In the genomic region with DNA sequence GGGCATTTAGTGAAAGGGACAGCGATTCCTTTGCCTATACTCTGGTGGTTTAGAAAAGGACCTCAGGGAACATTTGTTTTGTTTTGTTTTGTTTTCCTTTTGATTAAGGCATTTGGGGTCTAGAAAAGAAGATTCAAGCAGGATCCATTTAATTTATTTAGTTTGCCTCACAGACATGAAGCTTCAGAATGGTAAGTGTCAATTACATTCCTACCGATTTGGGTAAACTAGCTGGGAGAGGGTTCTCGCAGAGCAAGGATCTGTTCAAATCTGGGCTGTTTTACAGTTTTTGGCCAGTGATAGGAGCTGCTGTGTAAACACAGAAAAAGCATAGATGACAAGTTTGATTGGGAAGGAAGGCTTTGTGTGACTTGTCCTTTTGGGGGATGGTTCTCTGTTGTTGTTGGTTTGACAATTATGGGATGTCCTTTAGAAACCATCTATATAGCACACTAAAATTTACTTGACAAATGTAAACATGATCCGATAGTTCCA, we compare ENCODE assay signal across 25 cellular contexts.
DNase-seq lines count a peak whose midpoint lies in the region; ATAC-seq and TF ChIP-seq lines count a peak whose summit lies in the region.
"Had no signal": no experiment of that assay in that cellular context is flagged by ENCODE, and none has a peak within 500 bp of the region (broad histone marks: within the 10 kb centered on the region; RNA-seq: fewer than 3 reads in every experiment).

No MANE protein-coding gene starts in this region.

- H3K27me3 ChIP-seq in SJCRH30 (no peaks in the 10 kb centered on the region), testis (no peaks in the 10 kb centered on the region)
- H3K27me3 ChIP-seq: neutrophil, sigmoid colon, tibial nerve had no signal

- intact Hi-C loops in testis (cut with DNase I; ENCODE audit: low total_unique reads): no loop called here

- H3K4me3 ChIP-seq in SJCRH30 (peak overlapping the region; percentile 18), mesodermal cell (ENCODE audit: extremely low read depth, insufficient read depth, low read length, poor library complexity, severe bottlenecking) (no peak overlapping the region), testis (peak overlapping the region in 1 of 2 donors; percentile 6)
- H3K4me3 ChIP-seq: lower lobe of right lung, prostate gland, sigmoid colon had no signal

- WGBS in mesodermal cell (ENCODE audit: insufficient coverage in 2 of 2), 2 experiments: 78 to 90% methylated on average over 1 to 4 of the region's 4 CpGs
- WGBS in testis, 2 donors: 42 to 59% methylated on average over 4 of the region's 4 CpGs

- H3K36me3 ChIP-seq in SJCRH30 (no peaks in the 10 kb centered on the region), mesodermal cell (ENCODE audit: control insufficient read depth, insufficient read depth, low read length) (no peaks in the 10 kb centered on the region), testis (ENCODE audit: low read depth, missing control alignments) (no peaks in the 10 kb centered on the region)
- H3K36me3 ChIP-seq: lower lobe of right lung, neutrophil, prostate gland, sigmoid colon, tibial nerve had no signal

- H3K9me3 ChIP-seq in SJCRH30 (replicated peaks) (no peaks in the 10 kb centered on the region), mesodermal cell (ENCODE audit: control insufficient read depth, low read length) (no peaks in the 10 kb centered on the region), testis (no peaks in the 10 kb centered on the region)
- H3K9me3 ChIP-seq: lower lobe of right lung, neutrophil, prostate gland, sigmoid colon, tibial nerve had no signal

- TF ChIP-seq POLR2A in testis (IDR thresholded peaks at IDR 0.05): no peak

- peaks cover 13% of the 10 kb centered on the region for H3K4me1 ChIP-seq in SJCRH30
- H3K4me1 ChIP-seq in mesodermal cell (ENCODE audit: control insufficient read depth, insufficient read depth, low read length, poor library complexity, severe bottlenecking): peaks cover 20% of the 10 kb centered on the region
- peaks cover 6% of the 10 kb centered on the region for H3K4me1 ChIP-seq in testis
- H3K4me1 ChIP-seq: lower lobe of right lung, prostate gland had no signal

- no peak for TF ChIP-seq CTCF in testis (IDR thresholded peaks at IDR 0.05)

- H3K27ac ChIP-seq in SJCRH30 (no peak overlapping the region; the same call in 1 of the 2 replicates), epithelial cell of prostate (peak overlapping the region; percentile 63), mesodermal cell (ENCODE audit: low read depth, low read length, severe bottlenecking) (peak overlapping the region; percentile 39), testis (peak overlapping the region; percentile 22 to 37)
- H3K27ac ChIP-seq: KMS-11, lower lobe of right lung, neutrophil, prostate gland, sigmoid colon had no signal

- ATAC-seq in HG03432 (IDR thresholded peaks at IDR 0.05; ENCODE audit: unreplicated experiment): no peak
- ATAC-seq: HCT116, lower lobe of right lung had no signal

- DNase-seq in SJCRH30 (peak in 1 of 2 experiments; percentile 9), epithelial cell of prostate (ENCODE audit: low read depth, low spot score) (no peak), testis (no peak), NAMALWA (ENCODE audit: low spot score) (no peak), glomerular visceral epithelial cell (ENCODE audit: extremely low spot score) (no peak)
- DNase-seq: activated B cell treated with CpG ODN at 0.5 μM for 24 hours; activated naive CD4-positive, alpha-beta T cell treated with anti-CD3 and anti-CD28 coated beads, Interleukin-2, amount 50 U/mL, for 16 hours; C1 segment of cervical spinal cord; caudate nucleus; DND-41; head of caudate nucleus; lower lobe of right lung; NCI-H146; NCI-H2107; NCI-H446; RPMI8226; sigmoid colon; T-helper 1 cell had no signal
